Comparison of ENCODE assay signal across 8 cellular contexts in the genomic region with DNA sequence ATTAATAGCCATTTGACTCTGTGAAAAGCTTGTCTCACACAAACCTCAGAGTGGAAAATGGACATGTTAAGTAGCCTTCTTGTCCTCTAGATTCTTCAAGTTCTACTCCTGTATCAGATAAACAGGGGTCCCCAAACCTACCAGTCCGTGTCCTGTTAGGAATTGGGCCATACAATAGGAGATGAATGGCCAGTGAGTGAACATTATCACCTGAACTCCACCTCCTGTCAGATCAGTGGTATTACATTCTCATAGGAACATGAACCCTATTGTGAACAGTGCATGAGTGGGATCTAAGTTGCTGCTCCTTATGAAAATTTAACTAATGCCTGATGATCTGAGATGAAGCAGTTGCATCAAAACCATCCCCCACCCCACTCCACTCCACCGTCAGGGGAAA.
A peak's percentile ranks its signal among the peaks of the same experiment; 100 is the strongest.
DNase-seq lines count a peak whose midpoint lies in the region; ATAC-seq, FAIRE-seq and TF ChIP-seq lines count a peak whose summit lies in the region.

No MANE protein-coding gene starts in this region.

- no peaks in the 10 kb centered on the region for H3K9me3 ChIP-seq in A549

- H3K4me1 ChIP-seq in A549 = no peaks in the 10 kb centered on the region

- no peak for TF ChIP-seq POLR2A in A549 (IDR thresholded peaks at IDR 0.05; ENCODE audit: low read length)

- DNase-seq in A549 (ENCODE audit: low read depth in 1 of 2, low spot score in 1 of 2) (peak in 1 of 2 experiments; percentile 18), cerebellar cortex (ENCODE audit: low spot score) (peak; percentile 5), retinal pigment epithelial cell (ENCODE audit: low read depth) (no peak), GM19240 (ENCODE audit: insufficient read length, low spot score) (no peak)
- DNase-seq in stimulated activated CD4-positive, alpha-beta T cell treated with anti-CD3 and anti-CD28 coated beads, Interleukin-2, amount 100 ng/mL, for 24 hours = no peak
- no peak for DNase-seq in stimulated activated naive CD8-positive, alpha-beta T cell treated with anti-CD3 and anti-CD28 coated beads, Interleukin-15, amount 100 ng/mL, for 72 hours

- peaks cover 6% of the 10 kb centered on the region for H3K27me3 Mint-ChIP-seq in stimulated activated naive CD8-positive, alpha-beta T cell treated with anti-CD3 and anti-CD28 coated beads, Interleukin-15, amount 100 ng/mL, for 72 hours

- H3K4me2 ChIP-seq in A549 = no peak overlapping the region

- ATAC-seq in A549 (peak; percentile 62 to 75; a peak in 5 of 6 replicates), GM18858 (IDR thresholded peaks at IDR 0.05; ENCODE audit: unreplicated experiment) (peak; percentile 69)
- no peak for ATAC-seq in stimulated activated naive CD8-positive, alpha-beta T cell treated with anti-CD3 and anti-CD28 coated beads, Interleukin-15, amount 100 ng/mL, for 72 hours

- no peaks in the 10 kb centered on the region for H3K9me3 Mint-ChIP-seq in stimulated activated naive CD8-positive, alpha-beta T cell treated with anti-CD3 and anti-CD28 coated beads, Interleukin-15, amount 100 ng/mL, for 72 hours

- H3K4me1 Mint-ChIP-seq in stimulated activated naive CD8-positive, alpha-beta T cell treated with anti-CD3 and anti-CD28 coated beads, Interleukin-15, amount 100 ng/mL, for 72 hours = no peaks in the 10 kb centered on the region

- TF ChIP-seq RAD21 in A549 (conservative IDR thresholded peaks at IDR 0.05 in 1 of 2, IDR thresholded peaks at IDR 0.05 in 1 of 2) (0 out of 5 replicates have a peak, but pooled peaks of 1 of the 2 experiments have one; percentile 17), Ishikawa (IDR thresholded peaks at IDR 0.05; ENCODE audit: low read depth) (peak; percentile 50; the same call in 1 of the 2 replicates)

- no peak for TF ChIP-seq EP300 in A549 (IDR thresholded peaks at IDR 0.05)
- no peak for TF ChIP-seq EP300 in Ishikawa (IDR thresholded peaks at IDR 0.05; ENCODE audit: borderline replicate concordance)

- no peak for FAIRE-seq in A549 (lab: Jason Lieb, UNC)

- TF ChIP-seq CTCF in A549 (IDR thresholded peaks at IDR 0.05) (no peak), retinal pigment epithelial cell (conservative IDR thresholded peaks at IDR 0.05; ENCODE audit: low read depth, low read length) (peak; percentile 66)

- H3K27ac Mint-ChIP-seq in stimulated activated naive CD8-positive, alpha-beta T cell treated with anti-CD3 and anti-CD28 coated beads, Interleukin-15, amount 100 ng/mL, for 72 hours = peak overlapping the region in 1 of 2 donors; percentile 29

- CTCF ChIA-PET in A549 (lab: Yijun Ruan, JAX) = no interaction called here

- WGBS in A549 (ENCODE audit: missing lambda C conversion rate) = 0% methylated on average over 2 of the region's 2 CpGs

- no peak overlapping the region for H3K4me3 Mint-ChIP-seq in stimulated activated naive CD8-positive, alpha-beta T cell treated with anti-CD3 and anti-CD28 coated beads, Interleukin-15, amount 100 ng/mL, for 72 hours

- no peak overlapping the region for H3K4me3 ChIP-seq in A549
- H3K4me3 ChIP-seq in retinal pigment epithelial cell (ENCODE audit: low read length) = no peak overlapping the region

- POLR2A ChIA-PET in A549 (lab: Yijun Ruan, JAX) = no interaction called here

- no peak overlapping the region for H3K27ac ChIP-seq in A549

TF ChIP-seq in A549, 52 proteins besides CTCF, POLR2A, EP300 and RAD21:
- TF ChIP-seq CEBPB (IDR thresholded peaks at IDR 0.05) (no peak), MYC (IDR thresholded peaks at IDR 0.05; ENCODE audit: borderline replicate concordance, low read length) (no peak), FOXS1 (CRISPR knock-in tag; IDR thresholded peaks at IDR 0.05) (no peak), HDAC2 (IDR thresholded peaks at IDR 0.05) (no peak), RNF2 (IDR thresholded peaks at IDR 0.05; ENCODE audit: borderline replicate concordance, low read depth) (no peak)
- TF ChIP-seq, protein P1, sequence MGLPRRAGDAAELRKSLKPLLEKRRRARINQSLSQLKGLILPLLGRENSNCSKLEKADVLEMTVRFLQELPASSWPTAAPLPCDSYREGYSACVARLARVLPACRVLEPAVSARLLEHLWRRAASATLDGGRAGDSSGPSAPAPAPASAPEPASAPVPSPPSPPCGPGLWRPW (IDR thresholded peaks at IDR 0.05) = no peak

TF ChIP-seq in Ishikawa, 13 proteins besides CTCF, POLR2A, EP300 and RAD21:
- no peak for TF ChIP-seq ZBTB7A (IDR thresholded peaks at IDR 0.05; ENCODE audit: low read depth)
- no peak for TF ChIP-seq TEAD4 (IDR thresholded peaks at IDR 0.05)
- no peak for TF ChIP-seq FOXM1 (IDR thresholded peaks at IDR 0.05; ENCODE audit: borderline replicate concordance, low read depth)
- TF ChIP-seq, protein P2, sequence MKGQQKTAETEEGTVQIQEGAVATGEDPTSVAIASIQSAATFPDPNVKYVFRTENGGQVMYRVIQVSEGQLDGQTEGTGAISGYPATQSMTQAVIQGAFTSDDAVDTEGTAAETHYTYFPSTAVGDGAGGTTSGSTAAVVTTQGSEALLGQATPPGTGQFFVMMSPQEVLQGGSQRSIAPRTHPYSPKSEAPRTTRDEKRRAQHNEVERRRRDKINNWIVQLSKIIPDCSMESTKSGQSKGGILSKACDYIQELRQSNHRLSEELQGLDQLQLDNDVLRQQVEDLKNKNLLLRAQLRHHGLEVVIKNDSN (IDR thresholded peaks at IDR 0.05) = no peak
- TF ChIP-seq CEBPB (IDR thresholded peaks at IDR 0.05) = no peak
- TF ChIP-seq, protein P3, sequence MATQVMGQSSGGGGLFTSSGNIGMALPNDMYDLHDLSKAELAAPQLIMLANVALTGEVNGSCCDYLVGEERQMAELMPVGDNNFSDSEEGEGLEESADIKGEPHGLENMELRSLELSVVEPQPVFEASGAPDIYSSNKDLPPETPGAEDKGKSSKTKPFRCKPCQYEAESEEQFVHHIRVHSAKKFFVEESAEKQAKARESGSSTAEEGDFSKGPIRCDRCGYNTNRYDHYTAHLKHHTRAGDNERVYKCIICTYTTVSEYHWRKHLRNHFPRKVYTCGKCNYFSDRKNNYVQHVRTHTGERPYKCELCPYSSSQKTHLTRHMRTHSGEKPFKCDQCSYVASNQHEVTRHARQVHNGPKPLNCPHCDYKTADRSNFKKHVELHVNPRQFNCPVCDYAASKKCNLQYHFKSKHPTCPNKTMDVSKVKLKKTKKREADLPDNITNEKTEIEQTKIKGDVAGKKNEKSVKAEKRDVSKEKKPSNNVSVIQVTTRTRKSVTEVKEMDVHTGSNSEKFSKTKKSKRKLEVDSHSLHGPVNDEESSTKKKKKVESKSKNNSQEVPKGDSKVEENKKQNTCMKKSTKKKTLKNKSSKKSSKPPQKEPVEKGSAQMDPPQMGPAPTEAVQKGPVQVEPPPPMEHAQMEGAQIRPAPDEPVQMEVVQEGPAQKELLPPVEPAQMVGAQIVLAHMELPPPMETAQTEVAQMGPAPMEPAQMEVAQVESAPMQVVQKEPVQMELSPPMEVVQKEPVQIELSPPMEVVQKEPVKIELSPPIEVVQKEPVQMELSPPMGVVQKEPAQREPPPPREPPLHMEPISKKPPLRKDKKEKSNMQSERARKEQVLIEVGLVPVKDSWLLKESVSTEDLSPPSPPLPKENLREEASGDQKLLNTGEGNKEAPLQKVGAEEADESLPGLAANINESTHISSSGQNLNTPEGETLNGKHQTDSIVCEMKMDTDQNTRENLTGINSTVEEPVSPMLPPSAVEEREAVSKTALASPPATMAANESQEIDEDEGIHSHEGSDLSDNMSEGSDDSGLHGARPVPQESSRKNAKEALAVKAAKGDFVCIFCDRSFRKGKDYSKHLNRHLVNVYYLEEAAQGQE (IDR thresholded peaks at IDR 0.05; ENCODE audit: low read depth) = no peak
- TF ChIP-seq YY1 (IDR thresholded peaks at IDR 0.05; ENCODE audit: low read depth) = no peak
- no peak for TF ChIP-seq TAF1 (IDR thresholded peaks at IDR 0.05; ENCODE audit: low read depth)
